17 cellular contexts compared by ENCODE assay signal in genomic region chr4:41179086-41179374, GRCh38. TPM values are rescaled to one million over a fixed set of nuclear protein-coding genes. Genes with fewer than 3 reads are reported as not detected.
DNase-seq lines count a peak whose midpoint lies in the region; ATAC-seq and TF ChIP-seq lines count a peak whose summit lies in the region.
"Had no signal": no experiment of that assay in that cellular context is flagged by ENCODE, and none has a peak within 500 bp of the region (broad histone marks: within the 10 kb centered on the region; RNA-seq: fewer than 3 reads in every experiment).

No MANE protein-coding gene starts in this region.

- H3K36me3 ChIP-seq in RWPE2 (ENCODE audit: low read depth) (peaks cover 20% of the 10 kb centered on the region), thoracic aorta (no peaks in the 10 kb centered on the region)

- H3K9me3 ChIP-seq in RWPE2 (ENCODE audit: severe bottlenecking) (no peaks in the 10 kb centered on the region), thoracic aorta (no peaks in the 10 kb centered on the region)

- H3K4me1 Mint-ChIP-seq in activated naive CD4-positive, alpha-beta T cell treated with anti-CD3 and anti-CD28 coated beads, Interleukin-2, amount 10 ng/mL, durations not matched to agents 7 days and 5 days, result no peaks in the 10 kb centered on the region
- H3K4me1 Mint-ChIP-seq: activated naive CD4-positive, alpha-beta T cell treated with anti-CD3 and anti-CD28 coated beads, Interleukin-2, amount 50 U/mL, for 24 hours; natural killer cell had no signal

- no peak for TF ChIP-seq CTCF in RWPE2 (IDR thresholded peaks at IDR 0.05; ENCODE audit: poor library complexity, severe bottlenecking)
- TF ChIP-seq CTCF in dorsolateral prefrontal cortex (IDR thresholded peaks at IDR 0.05 in 54 of 56, conservative IDR thresholded peaks at IDR 0.05 in 2 of 56; ENCODE audit: low read depth in 1 of 56, partially characterized antibody in 56 of 56), result no peak
- TF ChIP-seq CTCF in thoracic aorta (IDR thresholded peaks at IDR 0.05), result no peak

- DNase-seq in RWPE2 (ENCODE audit: low spot score) (no peak), dorsolateral prefrontal cortex (no peak), midbrain (lab: John Stamatoyannopoulos, UW) (peak; percentile 67), thoracic aorta (ENCODE audit: low spot score) (no peak), NCI-H748 treated with DMSO at 0.1 percent for 48 hours (lab: John Stamatoyannopoulos, UW) (no peak), RKO (ENCODE audit: low spot score) (no peak)
- DNase-seq in activated naive CD4-positive, alpha-beta T cell treated with anti-CD3 and anti-CD28 coated beads, Interleukin-2, amount 10 ng/mL, durations not matched to agents 7 days and 5 days, result no peak
- DNase-seq: activated T-cell treated with anti-CD3 and anti-CD28 coated beads for 4 hours; C1 segment of cervical spinal cord; DMS53; effector CD8-positive, alpha-beta T cell; natural killer cell; NCI-H526; OCI-M1; stimulated activated CD4-positive, alpha-beta T cell treated with anti-CD3 and anti-CD28 coated beads, Interleukin-2, amount 100 ng/mL, for 24 hours; SW 1271 had no signal

- no peak overlapping the region for H3K4me3 Mint-ChIP-seq in activated naive CD4-positive, alpha-beta T cell treated with anti-CD3 and anti-CD28 coated beads, Interleukin-2, amount 10 ng/mL, durations not matched to agents 7 days and 5 days
- H3K4me3 Mint-ChIP-seq: activated naive CD4-positive, alpha-beta T cell treated with anti-CD3 and anti-CD28 coated beads, Interleukin-2, amount 50 U/mL, for 24 hours; natural killer cell had no signal

- H3K4me3 ChIP-seq in RWPE2 (ENCODE audit: severe bottlenecking) (no peak overlapping the region), dorsolateral prefrontal cortex (peak overlapping the region in 28 of 59 donors; percentile 1 to 46 (median 12)), thoracic aorta (peak overlapping the region; percentile 34)

- CTCF ChIA-PET in activated naive CD4-positive, alpha-beta T cell treated with anti-CD3 and anti-CD28 coated beads, Interleukin-2, amount 10 ng/mL, durations not matched to agents 7 days and 5 days (lab: Charles Lee), result no interaction called here

- ATAC-seq in RWPE2 (ENCODE audit: low read depth) (no peak; the same call in 2 of the 3 replicates), thoracic aorta (ENCODE audit: insufficient number of reproducible peaks, low FRiP score, low read depth) (no peak)
- ATAC-seq: natural killer cell had no signal

- H3K27me3 Mint-ChIP-seq in activated naive CD4-positive, alpha-beta T cell treated with anti-CD3 and anti-CD28 coated beads, Interleukin-2, amount 10 ng/mL, durations not matched to agents 7 days and 5 days, result no peaks in the 10 kb centered on the region

- H3K9me3 Mint-ChIP-seq in activated naive CD4-positive, alpha-beta T cell treated with anti-CD3 and anti-CD28 coated beads, Interleukin-2, amount 10 ng/mL, durations not matched to agents 7 days and 5 days, result no peaks in the 10 kb centered on the region
- H3K9me3 Mint-ChIP-seq: activated naive CD4-positive, alpha-beta T cell treated with anti-CD3 and anti-CD28 coated beads, Interleukin-2, amount 50 U/mL, for 24 hours had no signal

- H3K4me1 ChIP-seq in RWPE2 (ENCODE audit: insufficient read depth, poor library complexity, severe bottlenecking) (peaks cover 56% of the 10 kb centered on the region), thoracic aorta (ENCODE audit: control insufficient read depth in 1 of 2, low read depth in 2 of 2) (peaks cover 37 to 46% of the 10 kb centered on the region in 2 donors)

- intact Hi-C loops in dorsolateral prefrontal cortex (cut with DNase I), result no loop called here

- no peak overlapping the region for H3K27ac Mint-ChIP-seq in activated naive CD4-positive, alpha-beta T cell treated with anti-CD3 and anti-CD28 coated beads, Interleukin-2, amount 10 ng/mL, durations not matched to agents 7 days and 5 days
- H3K27ac Mint-ChIP-seq: activated naive CD4-positive, alpha-beta T cell treated with anti-CD3 and anti-CD28 coated beads, Interleukin-2, amount 50 U/mL, for 24 hours; natural killer cell had no signal

- H3K36me3 Mint-ChIP-seq in activated naive CD4-positive, alpha-beta T cell treated with anti-CD3 and anti-CD28 coated beads, Interleukin-2, amount 10 ng/mL, durations not matched to agents 7 days and 5 days, result no peaks in the 10 kb centered on the region
- H3K36me3 Mint-ChIP-seq: activated naive CD4-positive, alpha-beta T cell treated with anti-CD3 and anti-CD28 coated beads, Interleukin-2, amount 50 U/mL, for 24 hours; natural killer cell had no signal

- H3K27ac ChIP-seq in RWPE2 (ENCODE audit: poor library complexity, severe bottlenecking) (peak overlapping the region; percentile 80), dorsolateral prefrontal cortex (peak overlapping the region; percentile 37 to 96 (median 90)), thoracic aorta (peak overlapping the region in 1 of 2 donors; percentile 39)

- no peaks in the 10 kb centered on the region for H3K27me3 ChIP-seq in RWPE2 (ENCODE audit: insufficient read depth, poor library complexity, severe bottlenecking)
- no peaks in the 10 kb centered on the region for H3K27me3 ChIP-seq in dorsolateral prefrontal cortex
- no peaks in the 10 kb centered on the region for H3K27me3 ChIP-seq in thoracic aorta (replicated peaks; ENCODE audit: insufficient read depth)

RNA-seq across cellular contexts. Expression of gene APBB2, which starts 35.3 kb away (rescaled TPM):
- total RNA-seq in dorsolateral prefrontal cortex, result 100 to 1,000 TPM in 78 of 120 experiments, 10 to 100 TPM in 42; 71.7 to 260 (median 112) TPM
- total RNA-seq in thoracic aorta, result 100 to 1,000 TPM; 134 to 137 TPM
